In genomic region chr6:115782612-115783011, GRCh38 we compare ENCODE assay signal across 20 cellular contexts.
A peak's percentile ranks its signal among the peaks of the same experiment; 100 is the strongest.
DNase-seq lines count a peak whose midpoint lies in the region; ATAC-seq and TF ChIP-seq lines count a peak whose summit lies in the region.
"Had no signal": no experiment of that assay in that cellular context is flagged by ENCODE, and none has a peak within 500 bp of the region (broad histone marks: within the 10 kb centered on the region; RNA-seq: fewer than 3 reads in every experiment).

No MANE protein-coding gene starts in this region.

- H3K36me3 Mint-ChIP-seq in neural progenitor cell, result no peaks in the 10 kb centered on the region
- H3K36me3 Mint-ChIP-seq: CD8-positive, alpha-beta T cell had no signal

- peaks cover 7% of the 10 kb centered on the region for H3K4me1 Mint-ChIP-seq in neural progenitor cell
- H3K4me1 Mint-ChIP-seq: B cell had no signal

- no peak overlapping the region for H2AFZ ChIP-seq in SK-N-SH (ENCODE audit: low read depth)
- H2AFZ ChIP-seq in neural progenitor cell (replicated peaks), result peak overlapping the region; percentile 71
- peak overlapping the region; percentile 26 for H2AFZ ChIP-seq in smooth muscle cell (ENCODE audit: low read depth)

- no peaks in the 10 kb centered on the region for H3K9me3 Mint-ChIP-seq in neural progenitor cell
- H3K9me3 Mint-ChIP-seq: CD8-positive, alpha-beta T cell had no signal

- H3K9ac ChIP-seq in SK-N-SH (no peak overlapping the region), neural progenitor cell (no peak overlapping the region), smooth muscle cell (ENCODE audit: low read depth) (no peak overlapping the region)
- H3K9ac ChIP-seq: BLaER1 treated with 17β-estradiol and CSF1 and Interleukin-3, amounts not matched to agents 10 nM and 100 nM had no signal

- WGBS in SK-N-SH (ENCODE audit: low lambda C conversion rate), result 82% methylated on average over 3 of the region's 3 CpGs
- 83% methylated on average over 3 of the region's 3 CpGs for WGBS in smooth muscle cell (ENCODE audit: low lambda C conversion rate)
- WGBS in aorta, 2 donors, result 28 to 38% methylated on average over 3 of the region's 3 CpGs
- 88% methylated on average over 3 of the region's 3 CpGs for WGBS in prostate gland

- H3K4me3 Mint-ChIP-seq in neural progenitor cell, result no peak overlapping the region
- H3K4me3 Mint-ChIP-seq: B cell; CD4-positive, alpha-beta T cell; CD8-positive, alpha-beta T cell had no signal

- H3K9me2 ChIP-seq in SK-N-SH, result no peaks in the 10 kb centered on the region

- H3K4me3 ChIP-seq in SK-N-SH (ENCODE audit: low read depth in 2 of 2, low read length in 1 of 2) (no peak overlapping the region), neural progenitor cell (no peak overlapping the region), smooth muscle cell (no peak overlapping the region), aorta (ENCODE audit: low read length in 2 of 2) (no peak overlapping the region), prostate gland (no peak overlapping the region)
- H3K4me3 ChIP-seq: A549; BLaER1 treated with 17β-estradiol and CSF1 and Interleukin-3, amounts not matched to agents 10 nM and 100 nM had no signal

- H3F3A ChIP-seq in SK-N-SH (replicated peaks; ENCODE audit: insufficient read depth) (no peaks in the 10 kb centered on the region), neural progenitor cell (ENCODE audit: low read depth) (no peaks in the 10 kb centered on the region), smooth muscle cell (ENCODE audit: low read depth) (no peaks in the 10 kb centered on the region)

- H3K79me2 ChIP-seq in SK-N-SH (ENCODE audit: insufficient read depth), result no peaks in the 10 kb centered on the region
- H3K79me2 ChIP-seq in neural progenitor cell (ENCODE audit: low read depth), result no peaks in the 10 kb centered on the region
- no peaks in the 10 kb centered on the region for H3K79me2 ChIP-seq in smooth muscle cell (ENCODE audit: low read depth)

- intact Hi-C loops in aorta (cut with DNase I), result no loop called here
- intact Hi-C loops in prostate gland (cut with DNase I), result no loop called here

- H4K20me1 ChIP-seq in SK-N-SH (ENCODE audit: insufficient read depth) (no peaks in the 10 kb centered on the region), neural progenitor cell (ENCODE audit: low read depth) (no peaks in the 10 kb centered on the region), smooth muscle cell (ENCODE audit: low read depth) (no peaks in the 10 kb centered on the region)
- H4K20me1 ChIP-seq: BLaER1 treated with 17β-estradiol and CSF1 and Interleukin-3, amounts not matched to agents 10 nM and 100 nM had no signal

- H3K27ac ChIP-seq in SK-N-SH (ENCODE audit: low read depth in 2 of 2, low read length in 1 of 2) (peak overlapping the region in 1 of 2 experiments; percentile 64; a peak in 1 of 4 replicates), neural progenitor cell (no peak overlapping the region), smooth muscle cell (ENCODE audit: low read depth) (no peak overlapping the region), aorta (ENCODE audit: low read depth in 1 of 2, low read length in 2 of 2) (no peak overlapping the region), prostate gland (no peak overlapping the region)
- H3K27ac ChIP-seq: 22Rv1; A549; BLaER1 treated with 17β-estradiol and CSF1 and Interleukin-3, amounts not matched to agents 10 nM and 100 nM; C4-2B had no signal

- DNase-seq in SK-N-SH (no peak), neural progenitor cell (ENCODE audit: low spot score) (no peak), smooth muscle cell (lab: John Stamatoyannopoulos, UW; ENCODE audit: unreplicated experiment) (no peak), aorta (no peak), NCI-H446 (lab: John Stamatoyannopoulos, UW) (no peak), prostate gland (ENCODE audit: low spot score) (no peak)
- DNase-seq in stimulated activated CD4-positive, alpha-beta T cell treated with anti-CD3 and anti-CD28 coated beads, Interleukin-4, amount 100 ng/mL, for 24 hours, result no peak
- DNase-seq: AML-193; Caco-2; Calu3; CD4-positive, alpha-beta T cell; CD8-positive, alpha-beta T cell; DMS79 treated with DMSO at 0.1 percent for 48 hours; GF-D8 had no signal

- no peaks in the 10 kb centered on the region for H3K36me3 ChIP-seq in SK-N-SH (replicated peaks in 1 of 2; ENCODE audit: control insufficient read depth in 1 of 2, insufficient read depth in 2 of 2, low read length in 1 of 2)
- H3K36me3 ChIP-seq in neural progenitor cell, result no peaks in the 10 kb centered on the region
- no peaks in the 10 kb centered on the region for H3K36me3 ChIP-seq in smooth muscle cell (ENCODE audit: low read depth)
- no peaks in the 10 kb centered on the region for H3K36me3 ChIP-seq in aorta (ENCODE audit: control insufficient read depth in 1 of 2, insufficient read depth in 2 of 2, low read length in 1 of 2)
- H3K36me3 ChIP-seq in prostate gland, result no peaks in the 10 kb centered on the region
- H3K36me3 ChIP-seq: BLaER1 treated with 17β-estradiol and CSF1 and Interleukin-3, amounts not matched to agents 10 nM and 100 nM had no signal

- no peak overlapping the region for H3K4me2 ChIP-seq in SK-N-SH
- no peak overlapping the region for H3K4me2 ChIP-seq in neural progenitor cell
- no peak overlapping the region for H3K4me2 ChIP-seq in smooth muscle cell
- H3K4me2 ChIP-seq: A549; BLaER1 treated with 17β-estradiol and CSF1 and Interleukin-3, amounts not matched to agents 10 nM and 100 nM had no signal

- ATAC-seq in SK-N-SH treated with all-trans-retinoic acid at 6 μM for 48 hours, result no peak
- ATAC-seq in aorta (ENCODE audit: low FRiP score), result peak; percentile 49
- ATAC-seq: A549; CD8-positive, alpha-beta T cell had no signal

- peaks cover 0 to 8% of the 10 kb centered on the region in 2 experiments; a peak in 1 of 4 replicates for H3K4me1 ChIP-seq in SK-N-SH (ENCODE audit: control insufficient read depth in 1 of 2, insufficient read depth in 2 of 2, low read depth in 1 of 2, low read length in 1 of 2)
- no peaks in the 10 kb centered on the region for H3K4me1 ChIP-seq in neural progenitor cell
- no peaks in the 10 kb centered on the region for H3K4me1 ChIP-seq in smooth muscle cell (ENCODE audit: low read depth)
- peaks cover 2 to 4% of the 10 kb centered on the region in 2 donors for H3K4me1 ChIP-seq in aorta (ENCODE audit: control insufficient read depth in 1 of 2, insufficient read depth in 2 of 2, low read length in 2 of 2)
- no peaks in the 10 kb centered on the region for H3K4me1 ChIP-seq in prostate gland (replicated peaks)
- H3K4me1 ChIP-seq: A549; BLaER1 treated with 17β-estradiol and CSF1 and Interleukin-3, amounts not matched to agents 10 nM and 100 nM; Caco-2 had no signal

- TF ChIP-seq EP300 in SK-N-SH (IDR thresholded peaks at IDR 0.05; ENCODE audit: borderline replicate concordance in 1 of 2, low read depth in 1 of 2, low read length in 1 of 2), result peak in 1 of 2 experiments; percentile 61; a peak in 1 of 4 replicates

- CTCF ChIA-PET in SK-N-SH (lab: Yijun Ruan, JAX), result no interaction called here

- no peak for TF ChIP-seq CTCF in SK-N-SH (IDR thresholded peaks at IDR 0.05)
- TF ChIP-seq CTCF in neural progenitor cell (IDR thresholded peaks at IDR 0.05), result no peak
- TF ChIP-seq CTCF in smooth muscle cell (IDR thresholded peaks at IDR 0.05; ENCODE audit: borderline replicate concordance, insufficient read depth, poor library complexity, severe bottlenecking), result no peak
- no peak for TF ChIP-seq CTCF in prostate gland (IDR thresholded peaks at IDR 0.05)

- TF ChIP-seq RAD21 in SK-N-SH (IDR thresholded peaks at IDR 0.05; ENCODE audit: low read length), result no peak; the same call in 1 of the 2 replicates

- H3K9me3 ChIP-seq in SK-N-SH (no peaks in the 10 kb centered on the region), neural progenitor cell (ENCODE audit: low read depth) (no peaks in the 10 kb centered on the region), smooth muscle cell (replicated peaks; ENCODE audit: low read depth) (no peaks in the 10 kb centered on the region), aorta (ENCODE audit: control insufficient read depth, low read length) (no peaks in the 10 kb centered on the region), prostate gland (no peaks in the 10 kb centered on the region)
- H3K9me3 ChIP-seq: A549; BLaER1 treated with 17β-estradiol and CSF1 and Interleukin-3, amounts not matched to agents 10 nM and 100 nM; Caco-2 had no signal

- H3K27me3 ChIP-seq in SK-N-SH (ENCODE audit: insufficient read depth) (no peaks in the 10 kb centered on the region), neural progenitor cell (no peaks in the 10 kb centered on the region), smooth muscle cell (ENCODE audit: low read depth) (no peaks in the 10 kb centered on the region), aorta (ENCODE audit: control insufficient read depth in 1 of 2, insufficient read depth in 2 of 2, low read length in 1 of 2) (no peaks in the 10 kb centered on the region), prostate gland (replicated peaks; ENCODE audit: insufficient read depth) (no peaks in the 10 kb centered on the region)
- H3K27me3 ChIP-seq: BLaER1 treated with 17β-estradiol and CSF1 and Interleukin-3, amounts not matched to agents 10 nM and 100 nM had no signal

- POLR2A ChIA-PET in SK-N-SH (lab: Yijun Ruan, JAX), result no interaction called here

- no peaks in the 10 kb centered on the region for H3K27me3 Mint-ChIP-seq in neural progenitor cell (ENCODE audit: insufficient read depth, low read depth)
- H3K27me3 Mint-ChIP-seq: B cell; CD4-positive, alpha-beta T cell had no signal

- no peak overlapping the region for H3K27ac Mint-ChIP-seq in neural progenitor cell
- H3K27ac Mint-ChIP-seq: B cell; CD4-positive, alpha-beta T cell; CD8-positive, alpha-beta T cell had no signal

- no peak for TF ChIP-seq POLR2A in prostate gland (IDR thresholded peaks at IDR 0.05)

TF ChIP-seq in SK-N-SH, 30 proteins besides CTCF, POLR2A, EP300 and RAD21:
- 0 out of 2 replicates have a peak, but pooled peaks have one; percentile 22 for TF ChIP-seq GATA2 (CRISPR knock-in tag; IDR thresholded peaks at IDR 0.05)
- TF ChIP-seq TEAD4 (IDR thresholded peaks at IDR 0.05; ENCODE audit: borderline replicate concordance, insufficient read depth), result no peak
- 0 out of 2 replicates have a peak, but pooled peaks have one; percentile 5 for TF ChIP-seq RCOR1 (IDR thresholded peaks at IDR 0.05; ENCODE audit: low read length)
- TF ChIP-seq JUND (IDR thresholded peaks at IDR 0.05), result no peak

TF ChIP-seq in SK-N-SH treated with all-trans-retinoic acid at 6 μM for 48 hours, 23 proteins besides CTCF, POLR2A, EP300 and RAD21 (continues in another document):
- no peak for TF ChIP-seq CREB5 (CRISPR knock-in tag; IDR thresholded peaks at IDR 0.05; ENCODE audit: low read depth)
- no peak for TF ChIP-seq ZNF8 (CRISPR knock-in tag; IDR thresholded peaks at IDR 0.05)
